ENCODE assay signal across 11 cellular contexts in the genomic region with DNA sequence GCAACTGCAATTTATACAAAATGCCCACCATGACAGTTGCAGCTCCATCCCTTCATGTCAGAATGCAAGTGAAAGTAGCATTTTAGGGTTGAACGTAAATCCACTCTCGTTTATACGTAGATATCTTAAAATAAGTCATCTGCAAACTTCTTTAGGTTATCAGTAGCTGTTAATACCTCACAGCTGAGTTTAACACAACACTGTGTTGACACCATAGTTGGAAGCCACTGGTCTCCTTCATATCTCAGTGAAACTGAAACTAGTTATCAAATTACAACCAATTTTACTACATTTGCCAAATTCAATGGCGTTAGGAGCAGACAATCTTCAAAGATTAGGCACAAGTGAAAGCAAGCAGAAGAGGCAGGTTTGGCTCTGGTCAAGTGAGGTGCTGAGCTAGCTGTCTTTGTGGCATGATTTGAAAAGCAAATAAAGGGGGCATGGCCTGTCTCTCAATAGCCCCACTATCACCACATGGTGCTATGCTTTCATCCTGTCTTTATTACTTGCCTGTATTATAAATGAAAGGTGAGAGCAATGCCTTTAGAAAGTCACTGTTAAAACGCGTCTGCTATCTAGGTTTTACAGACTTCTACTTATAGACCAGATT. TPM values are rescaled to one million over a fixed set of nuclear protein-coding genes. Genes with fewer than 3 reads are reported as not detected.
DNase-seq lines count a peak whose midpoint lies in the region; ATAC-seq and TF ChIP-seq lines count a peak whose summit lies in the region.
"Had no signal": no experiment of that assay in that cellular context is flagged by ENCODE, and none has a peak within 500 bp of the region (broad histone marks: within the 10 kb centered on the region; RNA-seq: fewer than 3 reads in every experiment).

No MANE protein-coding gene starts in this region.

- H3K9me3 Mint-ChIP-seq in central memory CD8-positive, alpha-beta T cell = no peaks in the 10 kb centered on the region
- H3K9me3 Mint-ChIP-seq in T-helper 2 cell treated with Interferon-gamma antibody and Interleukin-4, amounts not matched to agents 5 μg/mL and 100 μg/mL, for 36 hours = no peaks in the 10 kb centered on the region

- no peaks in the 10 kb centered on the region for H3K27me3 Mint-ChIP-seq in central memory CD8-positive, alpha-beta T cell
- peaks cover 5% of the 10 kb centered on the region for H3K27me3 Mint-ChIP-seq in T-helper 2 cell treated with Interferon-gamma antibody and Interleukin-4, amounts not matched to agents 5 μg/mL and 100 μg/mL, for 36 hours (ENCODE audit: low read depth)

- DNase-seq in central memory CD8-positive, alpha-beta T cell (ENCODE audit: low spot score in 2 of 2) = no peak
- DNase-seq in NCI-H187 treated with DMSO at 0.1 percent for 48 hours (lab: John Stamatoyannopoulos, UW) (no peak), A673 (ENCODE audit: low spot score) (no peak), retina (no peak)
- DNase-seq in T-helper 2 cell treated with Interferon-gamma antibody and Interleukin-4, amounts not matched to agents 5 μg/mL and 100 μg/mL, for 36 hours (ENCODE audit: low spot score) = no peak
- DNase-seq: effector memory CD4-positive, alpha-beta T cell; left lung; SK-N-SH had no signal

- peak overlapping the region; percentile 71 for H3K27ac Mint-ChIP-seq in central memory CD8-positive, alpha-beta T cell (ENCODE audit: low read depth)
- no peak overlapping the region for H3K27ac Mint-ChIP-seq in T-helper 2 cell treated with Interferon-gamma antibody and Interleukin-4, amounts not matched to agents 5 μg/mL and 100 μg/mL, for 36 hours

- BruUV-seq in A673 (replicated peaks; lab: Mats Ljungman, UMichigan) = no TSS peak

- ATAC-seq in GM18498 (IDR thresholded peaks at IDR 0.05; ENCODE audit: unreplicated experiment) = peak; percentile 71
- ATAC-seq in GM19452 (IDR thresholded peaks at IDR 0.05; ENCODE audit: unreplicated experiment) = peak; percentile 59
- peak; percentile 70 for ATAC-seq in HG03159 (IDR thresholded peaks at IDR 0.05; ENCODE audit: unreplicated experiment)
- ATAC-seq in central memory CD8-positive, alpha-beta T cell (replicated peaks; ENCODE audit: extremely low read depth, poor library complexity, severe bottlenecking) = peak; percentile 78
- ATAC-seq: left lung had no signal

- no peaks in the 10 kb centered on the region for H3K36me3 ChIP-seq in A673 (ENCODE audit: insufficient read depth, low read length, poor library complexity, severe bottlenecking)
- H3K36me3 ChIP-seq: left lung had no signal

- TF ChIP-seq CTCF in A673 (conservative IDR thresholded peaks at IDR 0.05; ENCODE audit: low read depth, low read length) = no peak

- H3K9me3 ChIP-seq in A673 (ENCODE audit: low read depth, low read length, poor library complexity, severe bottlenecking) = no peaks in the 10 kb centered on the region
- H3K9me3 ChIP-seq: left lung, SK-N-SH had no signal

- H3K27me3 ChIP-seq in A673 (replicated peaks; ENCODE audit: insufficient read depth, low read depth, low read length, poor library complexity) = no peaks in the 10 kb centered on the region
- H3K27me3 ChIP-seq: left lung had no signal

- POLR2A ChIA-PET in A673 (lab: Charles Lee; ENCODE audit: low non-redundant PET) = no interaction called here

- intact Hi-C loops in A673 (cut with micrococcal nuclease; ENCODE audit: unreplicated experiment) = loop anchor here (5.0 to 10.0 kb wide), 4 partner anchors 148 to 930 kb away; no protein-coding TSS in a partner anchor

- H3K4me3 Mint-ChIP-seq in central memory CD8-positive, alpha-beta T cell = peak overlapping the region; percentile 70
- no peak overlapping the region for H3K4me3 Mint-ChIP-seq in T-helper 2 cell treated with Interferon-gamma antibody and Interleukin-4, amounts not matched to agents 5 μg/mL and 100 μg/mL, for 36 hours

- peaks cover 5% of the 10 kb centered on the region for H3K36me3 Mint-ChIP-seq in central memory CD8-positive, alpha-beta T cell (ENCODE audit: insufficient read depth)
- H3K36me3 Mint-ChIP-seq in T-helper 2 cell treated with Interferon-gamma antibody and Interleukin-4, amounts not matched to agents 5 μg/mL and 100 μg/mL, for 36 hours (ENCODE audit: low read depth) = peaks cover 3% of the 10 kb centered on the region

- CTCF ChIA-PET in A673 (lab: Charles Lee) = no interaction called here

- no peak overlapping the region for H3K27ac ChIP-seq in A673 (ENCODE audit: low read depth, low read length, poor library complexity, severe bottlenecking)
- H3K27ac ChIP-seq: left lung had no signal

- H3K4me1 ChIP-seq in A673 (ENCODE audit: insufficient read depth, low read length, poor library complexity, severe bottlenecking) = peaks cover 70% of the 10 kb centered on the region

- H3K4me1 Mint-ChIP-seq in central memory CD8-positive, alpha-beta T cell = peaks cover 69% of the 10 kb centered on the region
- H3K4me1 Mint-ChIP-seq in T-helper 2 cell treated with Interferon-gamma antibody and Interleukin-4, amounts not matched to agents 5 μg/mL and 100 μg/mL, for 36 hours (ENCODE audit: low read depth) = peaks cover 20% of the 10 kb centered on the region

- H3K4me3 ChIP-seq in A673 (ENCODE audit: low read depth, low read length, poor library complexity, severe bottlenecking) = no peak overlapping the region
- H3K4me3 ChIP-seq: left lung had no signal

RNA-seq across cellular contexts. Expression of a gene that starts 12.3 kb away (rescaled TPM):
- 117 and 129 TPM in 2 replicates for total RNA-seq in A673 (2021)
